In genomic region chr3:197949767-197950660, GRCh38 we compare ENCODE assay signal across 1 cellular context.
TF ChIP-seq lines count a peak whose summit lies in the region.

TSS of gene RPL35A (plus strand) at chr3:197950190. CDS start at chr3:197950968, 778 bp downstream.

TF ChIP-seq in HepG2, 621 proteins besides CTCF, POLR2A, EP300 and RAD21 (continued from another document and continues in another):
- TF ChIP-seq GMEB2 (CRISPR knock-in tag; IDR thresholded peaks at IDR 0.05; ENCODE audit: low read depth) = peak; percentile 54; the same call in 1 of the 2 replicates
- peak; percentile 78; the same call in 1 of the 2 replicates for TF ChIP-seq HMGXB3 (CRISPR knock-in tag; IDR thresholded peaks at IDR 0.05; ENCODE audit: borderline replicate concordance)
- TF ChIP-seq PRDM4 (CRISPR knock-in tag; IDR thresholded peaks at IDR 0.05; ENCODE audit: borderline replicate concordance) = no peak
- 0 out of 2 replicates have a peak, but pooled peaks have one; percentile 51 for TF ChIP-seq ISL2 (CRISPR knock-in tag; IDR thresholded peaks at IDR 0.05)
- TF ChIP-seq ELF4 (CRISPR knock-in tag; IDR thresholded peaks at IDR 0.05; ENCODE audit: borderline replicate concordance) = 0 out of 2 replicates have a peak, but pooled peaks have one; percentile 66
- peak; percentile 68 for TF ChIP-seq GABPA (IDR thresholded peaks at IDR 0.05; ENCODE audit: low read depth, low read length)
- peak; percentile 95 for TF ChIP-seq GABPA (CRISPR knock-in tag; IDR thresholded peaks at IDR 0.05; ENCODE audit: low read depth)
- TF ChIP-seq ATAD3A (CRISPR knock-in tag; IDR thresholded peaks at IDR 0.05) = no peak
- no peak for TF ChIP-seq CEBPZ (IDR thresholded peaks at IDR 0.05; ENCODE audit: low read length)
- TF ChIP-seq ZNF788 (CRISPR knock-in tag; IDR thresholded peaks at IDR 0.05; ENCODE audit: borderline replicate concordance) = no peak; the same call in 1 of the 2 replicates
- peak; percentile 36; the same call in 1 of the 2 replicates for TF ChIP-seq ZNF431 (CRISPR knock-in tag; IDR thresholded peaks at IDR 0.05; ENCODE audit: borderline replicate concordance, low read depth)
- TF ChIP-seq HNF4A (CRISPR knock-in tag; IDR thresholded peaks at IDR 0.05) = no peak
- peak; percentile 90 for TF ChIP-seq ARID4A (CRISPR knock-in tag; IDR thresholded peaks at IDR 0.05; ENCODE audit: borderline replicate concordance)
- no peak for TF ChIP-seq DMTF1 (CRISPR knock-in tag; IDR thresholded peaks at IDR 0.05)
- TF ChIP-seq CBX1 (IDR thresholded peaks at IDR 0.05; ENCODE audit: low read depth) = no peak
- no peak for TF ChIP-seq BHLHE40 (IDR thresholded peaks at IDR 0.05; ENCODE audit: low read length)
- TF ChIP-seq ZNF263 (CRISPR knock-in tag; IDR thresholded peaks at IDR 0.05) = no peak
- TF ChIP-seq TBX3 (IDR thresholded peaks at IDR 0.05; ENCODE audit: borderline replicate concordance) = 0 out of 2 replicates have a peak, but pooled peaks have one; percentile 9
- no peak for TF ChIP-seq HNRNPK (IDR thresholded peaks at IDR 0.05; ENCODE audit: low read depth, low read length, poor library complexity, severe bottlenecking)
- no peak for TF ChIP-seq ZNF142 (CRISPR knock-in tag; IDR thresholded peaks at IDR 0.05)
- TF ChIP-seq ZMYM2 (CRISPR knock-in tag; IDR thresholded peaks at IDR 0.05) = no peak
- TF ChIP-seq ZIK1 (CRISPR knock-in tag; IDR thresholded peaks at IDR 0.05; ENCODE audit: borderline replicate concordance, low read depth) = no peak
- peak; percentile 69 for TF ChIP-seq ESRRA (CRISPR knock-in tag; IDR thresholded peaks at IDR 0.05; ENCODE audit: low read depth)
- TF ChIP-seq ZNF12 (CRISPR knock-in tag; IDR thresholded peaks at IDR 0.05) = no peak
